ENCODE assay signal across 13 cellular contexts in the genomic region with DNA sequence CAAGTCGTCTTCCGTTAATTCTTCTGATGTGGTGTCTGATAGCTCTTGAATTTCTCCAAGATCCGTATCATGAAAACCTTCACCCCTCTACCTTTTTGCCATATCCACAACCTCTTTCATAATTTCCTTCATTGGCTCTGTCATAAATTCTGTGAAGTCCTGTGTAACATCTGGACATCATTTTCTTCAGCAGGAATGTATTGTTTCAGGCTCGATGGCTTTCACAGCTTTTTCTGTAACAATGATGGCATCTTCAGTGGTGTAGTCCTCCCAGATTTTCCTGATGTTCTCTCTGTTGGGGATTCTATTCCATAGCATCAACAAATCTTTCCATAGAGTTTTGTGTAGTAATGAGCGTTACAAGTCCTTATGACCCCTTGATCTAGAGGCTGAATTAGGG.
"Had no signal": no experiment of that assay in that cellular context is flagged by ENCODE, and none has a peak within 500 bp of the region (broad histone marks: within the 10 kb centered on the region; RNA-seq: fewer than 3 reads in every experiment).

No MANE protein-coding gene starts in this region.

- H3K4me3 Mint-ChIP-seq: activated CD4-positive, alpha-beta T cell treated with anti-CD3 and anti-CD28 coated beads, Interleukin-2, amount 10 ng/mL, durations not matched to agents 7 days and 5 days; mesothelial cell of epicardium had no signal

- DNase-seq: activated CD4-positive, alpha-beta T cell treated with anti-CD3 and anti-CD28 coated beads, Interleukin-2, amount 10 ng/mL, durations not matched to agents 7 days and 5 days; activated CD4-positive, CD25-positive, alpha-beta regulatory T cell; activated CD8-positive, alpha-beta memory T cell treated with anti-CD3 and anti-CD28 coated beads for 24 hours; activated effector memory CD4-positive, alpha-beta T cell treated with Interleukin-2 at 50 U/mL for 16 hours; activated T-cell treated with anti-CD3 and anti-CD28 coated beads for 4 hours; esophagus squamous epithelium; foreskin keratinocyte; heart right ventricle; SK-N-SH; T-helper 1 cell; thyroid gland had no signal

- H3K27me3 Mint-ChIP-seq: activated CD4-positive, alpha-beta T cell treated with anti-CD3 and anti-CD28 coated beads, Interleukin-2, amount 10 ng/mL, durations not matched to agents 7 days and 5 days had no signal

- H3K27me3 ChIP-seq: ascending aorta, esophagus squamous epithelium, foreskin keratinocyte, heart right ventricle, thyroid gland had no signal

- ATAC-seq: foreskin keratinocyte, heart right ventricle had no signal

- H3K27ac ChIP-seq: ascending aorta, esophagus squamous epithelium, foreskin keratinocyte, thyroid gland had no signal

- H3K9me3 ChIP-seq: ascending aorta, esophagus squamous epithelium, heart right ventricle, SK-N-SH, thyroid gland had no signal

- H3K4me1 ChIP-seq: foreskin keratinocyte had no signal

- H3K27ac Mint-ChIP-seq: activated CD4-positive, alpha-beta T cell treated with anti-CD3 and anti-CD28 coated beads, Interleukin-2, amount 10 ng/mL, durations not matched to agents 7 days and 5 days; mesothelial cell of epicardium had no signal

- H3K4me3 ChIP-seq: ascending aorta, esophagus squamous epithelium, heart right ventricle, thyroid gland had no signal

- H3K9me3 Mint-ChIP-seq: activated CD4-positive, alpha-beta T cell treated with anti-CD3 and anti-CD28 coated beads, Interleukin-2, amount 10 ng/mL, durations not matched to agents 7 days and 5 days; mesothelial cell of epicardium had no signal
